Comparison of ENCODE assay signal across 13 cellular contexts in genomic region chr21:37636152-37636860, GRCh38.
DNase-seq lines count a peak whose midpoint lies in the region; ATAC-seq and TF ChIP-seq lines count a peak whose summit lies in the region.
"Had no signal": no experiment of that assay in that cellular context is flagged by ENCODE, and none has a peak within 500 bp of the region (broad histone marks: within the 10 kb centered on the region; RNA-seq: fewer than 3 reads in every experiment).

No MANE protein-coding gene starts in this region.

- H3K36me3 ChIP-seq in stomach smooth muscle (ENCODE audit: control insufficient read depth in 2 of 2, insufficient read depth in 2 of 2, low read length in 2 of 2) (no peaks in the 10 kb centered on the region), body of pancreas (replicated peaks in 1 of 2; ENCODE audit: insufficient read depth in 1 of 2, low read depth in 2 of 2) (no peaks in the 10 kb centered on the region)

- H3K4me3 ChIP-seq in stomach smooth muscle (ENCODE audit: low read length in 2 of 2), result peak overlapping the region in 1 of 2 donors; percentile 61
- no peak overlapping the region for H3K4me3 ChIP-seq in body of pancreas
- H3K4me3 ChIP-seq: dorsolateral prefrontal cortex, testis had no signal

- H3K27me3 ChIP-seq in foreskin keratinocyte (no peaks in the 10 kb centered on the region), stomach smooth muscle (ENCODE audit: control insufficient read depth in 1 of 2, insufficient read depth in 2 of 2, low read length in 2 of 2) (peaks cover 0 to 2% of the 10 kb centered on the region in 2 donors), body of pancreas (no peaks in the 10 kb centered on the region)
- H3K27me3 ChIP-seq: dorsolateral prefrontal cortex, testis had no signal

- H3K4me1 ChIP-seq in foreskin keratinocyte (peaks cover 8% of the 10 kb centered on the region), stomach smooth muscle (ENCODE audit: control insufficient read depth, insufficient read depth, low read length) (peaks cover 13% of the 10 kb centered on the region), body of pancreas (no peaks in the 10 kb centered on the region)
- H3K4me1 ChIP-seq: testis had no signal

- DNase-seq in GM04503 (ENCODE audit: low read depth), result peak; percentile 71
- DNase-seq in amniotic stem cell (lab: John Stamatoyannopoulos, UW), result peak; percentile 75
- DNase-seq in foreskin keratinocyte, result peak; percentile 84 to 87
- DNase-seq in body of pancreas, result no peak
- DNase-seq in pons (ENCODE audit: low spot score), result no peak
- DNase-seq in stimulated activated CD4-positive, alpha-beta T cell treated with anti-CD3 and anti-CD28 coated beads, Interleukin-1b, Interleukin-23, amount 100 ng/mL, for 48 hours, result no peak
- DNase-seq: activated gamma-delta T cell, dorsolateral prefrontal cortex, NCI-H1092 treated with DMSO at 0.1 percent for 48 hours, NCI-H82, testis had no signal

- H3K27ac ChIP-seq in foreskin keratinocyte, result peak overlapping the region; percentile 72
- H3K27ac ChIP-seq in stomach smooth muscle (ENCODE audit: low read length), result peak overlapping the region; percentile 76
- no peak overlapping the region for H3K27ac ChIP-seq in body of pancreas
- H3K27ac ChIP-seq: dorsolateral prefrontal cortex, testis had no signal

- WGBS in body of pancreas, 2 donors, result 76 to 85% methylated on average over 8 of the region's 8 CpGs

- ATAC-seq in foreskin keratinocyte (peak; percentile 67), HG02623 (IDR thresholded peaks at IDR 0.05; ENCODE audit: unreplicated experiment) (no peak), body of pancreas (no peak)

- H3K9ac ChIP-seq in stomach smooth muscle (ENCODE audit: low read length in 2 of 2), result peak overlapping the region; percentile 21 to 26

- TF ChIP-seq CTCF in foreskin keratinocyte (conservative IDR thresholded peaks at IDR 0.05), result no peak
- TF ChIP-seq CTCF in body of pancreas (IDR thresholded peaks at IDR 0.05), result no peak

- H3K9me3 ChIP-seq in stomach smooth muscle (ENCODE audit: control insufficient read depth in 2 of 2, low read length in 2 of 2) (peaks cover 2% of the 10 kb centered on the region in 2 donors), body of pancreas (no peaks in the 10 kb centered on the region)
- H3K9me3 ChIP-seq: testis had no signal

- intact Hi-C loops in body of pancreas (cut with DNase I), result no loop called here

- TF ChIP-seq POLR2A in body of pancreas (IDR thresholded peaks at IDR 0.05), result no peak

Comparison
In these comparisons a context has a peak if more than half of its experiments do, and no peak if none do; other contexts are left out.
1. DNase-seq: peak in GM04503 (single experiment), amniotic stem cell (single experiment) and foreskin keratinocyte (2 of 2); none in body of pancreas (0 of 4), pons (single experiment) and stimulated activated CD4-positive, alpha-beta T cell treated with anti-CD3 and anti-CD28 coated beads, Interleukin-1b, Interleukin-23, amount 100 ng/mL, for 48 hours (single experiment).
2. H3K27ac ChIP-seq: peak in foreskin keratinocyte (single experiment) and stomach smooth muscle (single experiment); none in body of pancreas (0 of 4).